Comparison of ENCODE assay signal across 8 cellular contexts in genomic region chr11:2089536-2090165, GRCh38. TPM values are rescaled to one million over a fixed set of nuclear protein-coding genes. Genes with fewer than 3 reads are reported as not detected.
DNase-seq lines count a peak whose midpoint lies in the region; ATAC-seq lines count a peak whose summit lies in the region.

No MANE protein-coding gene starts in this region.

- H3K27me3 Mint-ChIP-seq in activated CD4-positive, alpha-beta T cell treated with anti-CD3 and anti-CD28 coated beads, Interleukin-2, amount 10 ng/mL, durations not matched to agents 7 days and 5 days, result peaks cover 6% of the 10 kb centered on the region

- POLR2A ChIA-PET in activated CD4-positive, alpha-beta T cell treated with anti-CD3 and anti-CD28 coated beads, Interleukin-2, amount 10 ng/mL, durations not matched to agents 7 days and 5 days (lab: Charles Lee), result no interaction called here

- H3K4me3 ChIP-seq in Jurkat, Clone E6-1 (ENCODE audit: low read length), result no peak overlapping the region

- H3K36me3 Mint-ChIP-seq in activated CD4-positive, alpha-beta T cell treated with anti-CD3 and anti-CD28 coated beads, Interleukin-2, amount 10 ng/mL, durations not matched to agents 7 days and 5 days (ENCODE audit: low read depth), result no peaks in the 10 kb centered on the region

- no peak overlapping the region for H3K4me3 Mint-ChIP-seq in activated CD4-positive, alpha-beta T cell treated with anti-CD3 and anti-CD28 coated beads, Interleukin-2, amount 10 ng/mL, durations not matched to agents 7 days and 5 days

- no peak overlapping the region for H3K27ac Mint-ChIP-seq in activated CD4-positive, alpha-beta T cell treated with anti-CD3 and anti-CD28 coated beads, Interleukin-2, amount 10 ng/mL, durations not matched to agents 7 days and 5 days

- CTCF ChIA-PET in activated CD4-positive, alpha-beta T cell treated with anti-CD3 and anti-CD28 coated beads, Interleukin-2, amount 10 ng/mL, durations not matched to agents 7 days and 5 days (lab: Charles Lee), result interaction anchor here (0.5 to 1.3 kb wide), 4 partner anchors 15 to 396 kb away, joined by 3 to 4 read pairs (median 3); no protein-coding TSS in a partner anchor

- ATAC-seq in left cardiac atrium, result no peak
- no peak for ATAC-seq in GM18519 (IDR thresholded peaks at IDR 0.05; ENCODE audit: low FRiP score, unreplicated experiment)

- intact Hi-C loops in left cardiac atrium (cut with DNase I), result no loop called here

- peaks cover 7% of the 10 kb centered on the region for H3K4me1 Mint-ChIP-seq in activated CD4-positive, alpha-beta T cell treated with anti-CD3 and anti-CD28 coated beads, Interleukin-2, amount 10 ng/mL, durations not matched to agents 7 days and 5 days

- peak; percentile 32 for DNase-seq in EL
- DNase-seq in Jurkat, Clone E6-1 (ENCODE audit: low read depth, low spot score), result peak; percentile 67
- peak; percentile 32 for DNase-seq in activated CD4-positive, alpha-beta T cell treated with anti-CD3 and anti-CD28 coated beads, Interleukin-2, amount 10 ng/mL, durations not matched to agents 7 days and 5 days
- DNase-seq in iPS DF 19.7 (ENCODE audit: low read depth, low spot score), result peak; percentile 59
- no peak for DNase-seq in Ammon's horn (ENCODE audit: low spot score)
- no peak for DNase-seq in left cardiac atrium
- DNase-seq in OCI-M2 (lab: John Stamatoyannopoulos, UW; ENCODE audit: unreplicated experiment), result no peak

- no peaks in the 10 kb centered on the region for H3K9me3 Mint-ChIP-seq in activated CD4-positive, alpha-beta T cell treated with anti-CD3 and anti-CD28 coated beads, Interleukin-2, amount 10 ng/mL, durations not matched to agents 7 days and 5 days

RNA-seq across cellular contexts. Expression of gene IGF2, which starts 49.5 kb away (rescaled TPM):
- not detected for polyA plus RNA-seq in Jurkat, Clone E6-1 (2012; ENCODE audit: insufficient read depth, insufficient read length)
- total RNA-seq in activated CD4-positive, alpha-beta T cell treated with anti-CD3 and anti-CD28 coated beads, Interleukin-2, amount 10 ng/mL, durations not matched to agents 7 days and 5 days, result under 1 TPM; 0.07 to 0.08 TPM
- total RNA-seq in left cardiac atrium, result 100 to 1,000 TPM in 1 of 2 donors, 10 to 100 TPM in 1; 94.3 to 114 TPM

Comparison
In these comparisons a context has a peak if more than half of its experiments do, and no peak if none do; other contexts are left out.
1. DNase-seq: peak in EL (single experiment), Jurkat, Clone E6-1 (single experiment), activated CD4-positive, alpha-beta T cell treated with anti-CD3 and anti-CD28 coated beads, Interleukin-2, amount 10 ng/mL, durations not matched to agents 7 days and 5 days (single experiment) and iPS DF 19.7 (single experiment); none in Ammon's horn (single experiment), left cardiac atrium (single experiment) and OCI-M2 (single experiment).
2. RNA of gene IGF2, which starts 49.5 kb away (total RNA-seq): 94.3 to 114 TPM in left cardiac atrium; 0.07 to 0.08 TPM in activated CD4-positive, alpha-beta T cell treated with anti-CD3 and anti-CD28 coated beads, Interleukin-2, amount 10 ng/mL, durations not matched to agents 7 days and 5 days; every median in the first group is over 10 times any median in the second.